In the genomic region with DNA sequence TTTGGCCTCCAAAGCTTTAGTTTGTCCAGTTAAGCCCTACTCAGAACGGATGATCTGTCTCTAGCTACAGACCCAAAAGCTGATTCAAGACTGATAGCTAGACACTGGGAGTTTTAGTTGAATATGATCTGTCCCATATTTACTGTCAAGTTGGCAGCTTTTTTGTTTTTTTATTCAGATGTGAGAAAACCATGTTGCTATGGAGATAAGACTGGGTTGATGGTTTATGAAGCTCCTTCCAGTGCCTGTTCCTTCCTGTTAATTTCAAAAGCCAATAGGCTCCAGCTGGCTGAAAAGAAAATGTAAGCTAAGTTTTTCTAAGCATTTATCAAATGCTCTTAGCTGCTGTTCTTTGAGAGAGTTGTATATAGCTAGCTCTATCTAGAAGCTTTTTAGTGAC, we compare ENCODE assay signal across 19 cellular contexts. TPM values are rescaled to one million over a fixed set of nuclear protein-coding genes. Genes with fewer than 3 reads are reported as not detected.
DNase-seq lines count a peak whose midpoint lies in the region; ATAC-seq and TF ChIP-seq lines count a peak whose summit lies in the region.
"Had no signal": no experiment of that assay in that cellular context is flagged by ENCODE, and none has a peak within 500 bp of the region (broad histone marks: within the 10 kb centered on the region; RNA-seq: fewer than 3 reads in every experiment).

No MANE protein-coding gene starts in this region.

- H3K9me3 Mint-ChIP-seq in natural killer cell: no peaks in the 10 kb centered on the region
- no peaks in the 10 kb centered on the region for H3K9me3 Mint-ChIP-seq in natural killer cell treated with Interleukin-12 subunit alpha and Interleukin-12 subunit beta and Interleukin-15 and Interleukin-18, amount 100 ng/mL, for 72 hours
- H3K9me3 Mint-ChIP-seq: activated naive CD4-positive, alpha-beta T cell treated with anti-CD3 and anti-CD28 coated beads, Interleukin-2, amount 50 U/mL, for 24 hours; T-helper 1 cell treated with Interleukin-12 subunit alpha and Interleukin-12 subunit beta and Interleukin-4 antibody, amounts not matched to agents 30 μg/mL and 1 μg/mL, for 36 hours had no signal

- H3K4me1 Mint-ChIP-seq in natural killer cell: peaks cover 32 to 33% of the 10 kb centered on the region in 2 donors
- H3K4me1 Mint-ChIP-seq in natural killer cell treated with Interleukin-12 subunit alpha and Interleukin-12 subunit beta and Interleukin-15 and Interleukin-18, amount 100 ng/mL, for 72 hours (ENCODE audit: low read depth in 2 of 2): peaks cover 21 to 26% of the 10 kb centered on the region in 2 donors

- H3K27ac Mint-ChIP-seq in natural killer cell: peak overlapping the region; percentile 58 to 67
- peak overlapping the region in 1 of 2 donors; percentile 35 for H3K27ac Mint-ChIP-seq in natural killer cell treated with Interleukin-12 subunit alpha and Interleukin-12 subunit beta and Interleukin-15 and Interleukin-18, amount 100 ng/mL, for 72 hours
- H3K27ac Mint-ChIP-seq: activated naive CD4-positive, alpha-beta T cell treated with anti-CD3 and anti-CD28 coated beads, Interleukin-2, amount 50 U/mL, for 24 hours; T-helper 1 cell treated with Interleukin-12 subunit alpha and Interleukin-12 subunit beta and Interleukin-4 antibody, amounts not matched to agents 30 μg/mL and 1 μg/mL, for 36 hours had no signal

- no peaks in the 10 kb centered on the region for H3K9me3 ChIP-seq in right lobe of liver
- H3K9me3 ChIP-seq: heart right ventricle had no signal

- 82% methylated on average over 1 of the region's 1 CpG for WGBS in right lobe of liver (ENCODE audit: insufficient coverage, low coverage, low lambda C conversion rate, missing lambda C conversion rate)

- H3K27me3 ChIP-seq in right lobe of liver: no peaks in the 10 kb centered on the region
- H3K27me3 ChIP-seq: heart right ventricle had no signal

- H3K36me3 ChIP-seq in right lobe of liver: peaks cover 0 to 52% (median 11%) of the 10 kb centered on the region in 4 donors

- DNase-seq in natural killer cell (no peak), cardiac fibroblast (ENCODE audit: low read depth in 2 of 2) (peak; percentile 14 to 30), iris pigment epithelial cell (ENCODE audit: low read depth) (peak; percentile 17), superior temporal gyrus (ENCODE audit: extremely low spot score) (peak; percentile 44), NCI-H1694 treated with DMSO at 0.1 percent for 48 hours (lab: John Stamatoyannopoulos, UW) (no peak), posterior vena cava (ENCODE audit: low spot score) (no peak), right lobe of liver (no peak)
- DNase-seq in natural killer cell treated with Interleukin-12 subunit alpha and Interleukin-12 subunit beta and Interleukin-15 and Interleukin-18, amount 100 ng/mL, for 72 hours (ENCODE audit: low spot score): no peak
- DNase-seq: central memory CD4-positive, alpha-beta T cell; heart right ventricle; KG1; kidney glomerular epithelial cell; NCI-H2227 treated with DMSO at 0.1 percent for 48 hours; NK-92 treated with Interleukin-12 subunit alpha and Interleukin-12 subunit beta, amount 100 ng/mL, for 24 hours had no signal

- H3K36me3 Mint-ChIP-seq in natural killer cell: no peaks in the 10 kb centered on the region
- H3K36me3 Mint-ChIP-seq in natural killer cell treated with Interleukin-12 subunit alpha and Interleukin-12 subunit beta and Interleukin-15 and Interleukin-18, amount 100 ng/mL, for 72 hours: peaks cover 31% of the 10 kb centered on the region

- no peaks in the 10 kb centered on the region for H3K27me3 Mint-ChIP-seq in natural killer cell (ENCODE audit: low read depth in 2 of 2)
- H3K27me3 Mint-ChIP-seq in natural killer cell treated with Interleukin-12 subunit alpha and Interleukin-12 subunit beta and Interleukin-15 and Interleukin-18, amount 100 ng/mL, for 72 hours: no peaks in the 10 kb centered on the region
- H3K27me3 Mint-ChIP-seq: activated naive CD4-positive, alpha-beta T cell treated with anti-CD3 and anti-CD28 coated beads, Interleukin-2, amount 50 U/mL, for 24 hours had no signal

- H3K4me3 Mint-ChIP-seq in natural killer cell: no peak overlapping the region
- no peak overlapping the region for H3K4me3 Mint-ChIP-seq in natural killer cell treated with Interleukin-12 subunit alpha and Interleukin-12 subunit beta and Interleukin-15 and Interleukin-18, amount 100 ng/mL, for 72 hours
- H3K4me3 Mint-ChIP-seq: activated naive CD4-positive, alpha-beta T cell treated with anti-CD3 and anti-CD28 coated beads, Interleukin-2, amount 50 U/mL, for 24 hours; T-helper 1 cell treated with Interleukin-12 subunit alpha and Interleukin-12 subunit beta and Interleukin-4 antibody, amounts not matched to agents 30 μg/mL and 1 μg/mL, for 36 hours had no signal

- intact Hi-C loops in natural killer cell (cut with micrococcal nuclease) (no loop called here), posterior vena cava (cut with DNase I) (no loop called here), right lobe of liver (cut with DNase I) (no loop called here)

- TF ChIP-seq POLR2A in right lobe of liver (IDR thresholded peaks at IDR 0.05): no peak

- H3K4me1 ChIP-seq in right lobe of liver: peaks cover 0 to 9% (median 0%) of the 10 kb centered on the region in 4 donors

- H3K4me3 ChIP-seq in cardiac fibroblast (replicated peaks in 1 of 2; ENCODE audit: low read depth in 2 of 2, low read length in 2 of 2) (no peak overlapping the region), right lobe of liver (no peak overlapping the region)
- H3K4me3 ChIP-seq: heart right ventricle, skin epidermis had no signal

- ATAC-seq in natural killer cell (no peak), right lobe of liver (no peak)
- ATAC-seq in natural killer cell treated with Interleukin-12 subunit alpha and Interleukin-12 subunit beta and Interleukin-15 and Interleukin-18, amount 100 ng/mL, for 72 hours: no peak
- ATAC-seq: activated CD4-positive, CD25-positive, alpha-beta regulatory T cell treated with anti-CD3 and anti-CD28 coated beads, Interleukin-2, amount 50 U/mL, for 24 hours; heart right ventricle had no signal

- TF ChIP-seq CTCF in natural killer cell (IDR thresholded peaks at IDR 0.05): no peak
- no peak for TF ChIP-seq CTCF in cardiac fibroblast (IDR thresholded peaks at IDR 0.05; ENCODE audit: low read depth, low read length)
- no peak for TF ChIP-seq CTCF in right lobe of liver (IDR thresholded peaks at IDR 0.05)

- no peak overlapping the region for H3K27ac ChIP-seq in right lobe of liver
- H3K27ac ChIP-seq: heart right ventricle, HL-60, skin epidermis had no signal

RNA-seq across cellular contexts. Expression of a gene that starts 4.7 kb away (rescaled TPM):
- total RNA-seq in natural killer cell (100 to 1,000 TPM in 1 of 3 donors, 10 to 100 TPM in 2; 69.7 to 110 (median 77.2) TPM), posterior vena cava (100 to 1,000 TPM; 221 to 343 TPM), right lobe of liver (100 to 1,000 TPM in 5 of 6 experiments, 10 to 100 TPM in 1; 85.0 to 189 (median 164) TPM)
- 100 to 1,000 TPM; 207 to 267 TPM for total RNA-seq in natural killer cell treated with Interleukin-12 subunit alpha and Interleukin-12 subunit beta and Interleukin-15 and Interleukin-18, amount 100 ng/mL, for 72 hours

RNA-seq across cellular contexts. Expression of a gene that starts 28.4 kb away (rescaled TPM):
- 10 to 100 TPM; 11.4 to 17.1 (median 14.6) TPM for total RNA-seq in natural killer cell
- 10 to 100 TPM; 27.5 to 27.9 TPM for total RNA-seq in natural killer cell treated with Interleukin-12 subunit alpha and Interleukin-12 subunit beta and Interleukin-15 and Interleukin-18, amount 100 ng/mL, for 72 hours
- total RNA-seq in posterior vena cava: 10 to 100 TPM; 15.7 to 21.5 TPM
- 10 to 100 TPM; 21.6 to 37.9 (median 31.0) TPM for total RNA-seq in right lobe of liver

RNA-seq across cellular contexts. Expression of a gene that starts 31.0 kb away (rescaled TPM):
- total RNA-seq in natural killer cell (100 to 1,000 TPM; 175 to 191 (median 179) TPM), posterior vena cava (10 to 100 TPM; 83.5 to 84.4 TPM), right lobe of liver (10 to 100 TPM; 36.4 to 63.3 (median 60.2) TPM)
- total RNA-seq in natural killer cell treated with Interleukin-12 subunit alpha and Interleukin-12 subunit beta and Interleukin-15 and Interleukin-18, amount 100 ng/mL, for 72 hours: 100 to 1,000 TPM; 246 to 331 TPM

RNA-seq across cellular contexts. Expression of a gene that starts 33.6 kb away (rescaled TPM):
- total RNA-seq in natural killer cell (100 to 1,000 TPM; 371 to 488 (median 389) TPM), posterior vena cava (100 to 1,000 TPM; 219 to 226 TPM), right lobe of liver (100 to 1,000 TPM in 2 of 6 experiments, 10 to 100 TPM in 4; 70.8 to 111 (median 90.2) TPM)
- 100 to 1,000 TPM; 241 to 279 TPM for total RNA-seq in natural killer cell treated with Interleukin-12 subunit alpha and Interleukin-12 subunit beta and Interleukin-15 and Interleukin-18, amount 100 ng/mL, for 72 hours

RNA-seq across cellular contexts. Expression of a gene that starts 54.3 kb away (rescaled TPM):
- total RNA-seq in natural killer cell (10 to 100 TPM; 16.5 to 22.8 (median 20.5) TPM), posterior vena cava (10 to 100 TPM; 11.7 to 16.2 TPM), right lobe of liver (10 to 100 TPM; 13.4 to 23.8 (median 15.9) TPM)
- 10 to 100 TPM; 28.2 to 31.8 TPM for total RNA-seq in natural killer cell treated with Interleukin-12 subunit alpha and Interleukin-12 subunit beta and Interleukin-15 and Interleukin-18, amount 100 ng/mL, for 72 hours

Comparison
In these comparisons a context has a peak if more than half of its experiments do, and no peak if none do; other contexts are left out.
1. DNase-seq: peak in cardiac fibroblast (2 of 2), iris pigment epithelial cell (single experiment) and superior temporal gyrus (single experiment); none in natural killer cell (single experiment), natural killer cell treated with Interleukin-12 subunit alpha and Interleukin-12 subunit beta and Interleukin-15 and Interleukin-18, amount 100 ng/mL, for 72 hours (single experiment), NCI-H1694 treated with DMSO at 0.1 percent for 48 hours (single experiment), posterior vena cava (single experiment) and right lobe of liver (0 of 3).